In the genomic region with DNA sequence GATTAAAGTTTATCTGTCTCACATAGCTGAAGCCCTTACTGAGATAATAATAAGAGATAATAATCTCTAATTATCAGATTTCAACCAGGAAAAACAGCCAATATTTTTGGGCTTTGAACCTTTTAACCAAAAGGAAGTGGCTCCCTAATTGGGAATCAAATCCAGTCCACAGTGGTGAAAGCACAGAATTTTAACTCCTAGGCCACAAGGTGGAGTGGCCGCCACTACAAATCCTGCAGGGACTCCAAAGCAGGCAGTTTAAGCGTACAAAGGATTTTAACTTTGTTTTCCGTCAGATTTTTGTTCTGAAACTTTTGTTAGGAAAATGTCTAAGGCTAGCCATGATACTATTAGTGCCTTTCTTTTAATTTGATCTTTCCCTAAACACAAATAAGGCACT, we compare ENCODE assay signal across 11 cellular contexts.
DNase-seq lines count a peak whose midpoint lies in the region; ATAC-seq and TF ChIP-seq lines count a peak whose summit lies in the region.
"Had no signal": no experiment of that assay in that cellular context is flagged by ENCODE, and none has a peak within 500 bp of the region (broad histone marks: within the 10 kb centered on the region; RNA-seq: fewer than 3 reads in every experiment).

No MANE protein-coding gene starts in this region.

- H3K4me1 Mint-ChIP-seq in Caco-2 (ENCODE audit: low read depth, unreplicated experiment) (peaks cover 4% of the 10 kb centered on the region), T-cell (no peaks in the 10 kb centered on the region)

- H3K36me3 ChIP-seq in Caco-2 (ENCODE audit: control insufficient read depth, insufficient read depth, low read length) (no peaks in the 10 kb centered on the region), kidney epithelial cell (ENCODE audit: control insufficient read depth, insufficient read depth, low read length) (no peaks in the 10 kb centered on the region)
- H3K36me3 ChIP-seq: suprapubic skin had no signal

- CTCF ChIA-PET in Caco-2 (lab: Charles Lee) (no interaction called here), T-cell (lab: Charles Lee) (no interaction called here)

- no peak overlapping the region for H3K4me3 Mint-ChIP-seq in Caco-2 (ENCODE audit: unreplicated experiment)
- no peak overlapping the region for H3K4me3 Mint-ChIP-seq in T-cell

- H3K27me3 Mint-ChIP-seq in Caco-2 (ENCODE audit: insufficient read depth, unreplicated experiment) = no peaks in the 10 kb centered on the region
- no peaks in the 10 kb centered on the region for H3K27me3 Mint-ChIP-seq in T-cell

- no peak for ATAC-seq in T-cell (replicated peaks in 1 of 4)

- no peaks in the 10 kb centered on the region for H3K4me1 ChIP-seq in Caco-2
- H3K4me1 ChIP-seq: suprapubic skin had no signal

- H3K9me3 Mint-ChIP-seq in Caco-2 (ENCODE audit: unreplicated experiment) (no peaks in the 10 kb centered on the region), T-cell (no peaks in the 10 kb centered on the region)

- TF ChIP-seq CTCF in Caco-2 (IDR thresholded peaks at IDR 0.05; ENCODE audit: insufficient read depth in 1 of 2, low read depth in 1 of 2, low read length in 1 of 2, severe bottlenecking in 1 of 2, unreplicated experiment in 1 of 2) (peak; percentile 54 to 68), WI38 (IDR thresholded peaks at IDR 0.05; ENCODE audit: low read depth, low read length) (peak; percentile 35; the same call in 1 of the 2 replicates), kidney epithelial cell (IDR thresholded peaks at IDR 0.05; ENCODE audit: insufficient read depth, low read length, poor library complexity, severe bottlenecking) (peak; percentile 51)

- intact Hi-C loops in Caco-2 (cut with micrococcal nuclease; ENCODE audit: unreplicated experiment) = loop anchor here (1.0 to 2.0 kb wide), 3 partner anchors 268 to 362 kb away; no protein-coding TSS in a partner anchor

- H3K9me3 ChIP-seq in Caco-2 = no peaks in the 10 kb centered on the region
- H3K9me3 ChIP-seq: suprapubic skin had no signal

- H3K36me3 Mint-ChIP-seq in Caco-2 (ENCODE audit: insufficient read depth, unreplicated experiment) (no peaks in the 10 kb centered on the region), T-cell (no peaks in the 10 kb centered on the region)

- no peak overlapping the region for H3K4me3 ChIP-seq in Caco-2 (ENCODE audit: low read depth, low read length)
- H3K4me3 ChIP-seq in WI38 (ENCODE audit: low read depth, low read length) = no peak overlapping the region
- no peak overlapping the region for H3K4me3 ChIP-seq in kidney epithelial cell (ENCODE audit: low read depth, low read length)
- H3K4me3 ChIP-seq: suprapubic skin had no signal

- BruUV-seq in Caco-2 (replicated peaks; lab: Mats Ljungman, UMichigan) = no TSS peak

- no peaks in the 10 kb centered on the region for H3K27me3 ChIP-seq in Caco-2 (replicated peaks; ENCODE audit: control insufficient read depth, insufficient read depth, low read length)
- no peaks in the 10 kb centered on the region for H3K27me3 ChIP-seq in kidney epithelial cell (ENCODE audit: control insufficient read depth, insufficient read depth, low read length)
- H3K27me3 ChIP-seq: suprapubic skin had no signal

- POLR2A ChIA-PET in Caco-2 (lab: Charles Lee) (no interaction called here), T-cell (lab: Charles Lee) (no interaction called here)

- H3K27ac Mint-ChIP-seq in Caco-2 (ENCODE audit: unreplicated experiment) = no peak overlapping the region
- no peak overlapping the region for H3K27ac Mint-ChIP-seq in T-cell

- DNase-seq in Caco-2 = peak in 1 of 2 experiments; percentile 50
- peak; percentile 27 for DNase-seq in HT-29 (ENCODE audit: low spot score)
- no peak for DNase-seq in kidney epithelial cell (ENCODE audit: low read depth)
- no peak for DNase-seq in NCI-H226
- no peak for DNase-seq in T-cell
- no peak for DNase-seq in activated CD4-positive, alpha-beta T cell treated with anti-CD3 and anti-CD28 coated beads for 4 hours
- no peak for DNase-seq in 8988T
- DNase-seq: activated effector memory CD4-positive, alpha-beta T cell treated with anti-CD3 and anti-CD28 coated beads, Interleukin-2, amount 50 U/mL, for 16 hours; mesendoderm had no signal
